Comparison of ENCODE assay signal across 1 cellular context in the genomic region with DNA sequence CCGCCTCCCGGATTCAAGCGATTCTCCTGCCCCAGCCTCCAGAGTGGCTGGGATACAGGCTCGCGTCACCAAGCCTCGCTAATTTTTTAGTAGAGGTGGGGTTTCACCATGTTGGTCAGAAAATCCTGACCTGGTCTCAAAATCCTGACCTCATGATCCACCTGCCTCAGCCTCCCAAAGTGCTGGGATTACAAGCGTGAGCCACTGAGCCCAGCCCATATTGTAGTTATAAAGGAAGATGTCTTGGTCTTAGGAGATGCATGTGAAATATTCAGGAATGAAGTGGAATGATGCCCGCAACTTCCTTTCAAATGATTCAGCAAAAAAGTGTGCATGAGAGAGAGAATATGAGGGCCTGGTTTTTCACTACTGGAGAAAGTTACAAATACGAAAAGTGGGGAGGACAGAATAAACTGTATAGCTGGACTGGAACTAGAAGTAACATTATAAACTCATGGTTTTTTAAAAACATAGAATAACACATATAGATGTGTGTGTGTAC.
TF ChIP-seq lines count a peak whose summit lies in the region.

No MANE protein-coding gene starts in this region.

TF ChIP-seq in IMR-90, 13 proteins besides CTCF, POLR2A, EP300 and RAD21:
- TF ChIP-seq NFE2L2 (IDR thresholded peaks at IDR 0.05; ENCODE audit: low read depth, low read length) = peak; percentile 82
- TF ChIP-seq CEBPB (IDR thresholded peaks at IDR 0.05; ENCODE audit: low read depth, low read length) = no peak
- TF ChIP-seq MAFK (IDR thresholded peaks at IDR 0.05; ENCODE audit: low read depth, low read length) = 0 out of 2 replicates have a peak, but pooled peaks have one; percentile 39
